Comparison of ENCODE assay signal across 8 cellular contexts in genomic region chr4:76951333-76952033, GRCh38. TPM values are rescaled to one million over a fixed set of nuclear protein-coding genes. Genes with fewer than 3 reads are reported as not detected.
DNase-seq lines count a peak whose midpoint lies in the region; ATAC-seq, FAIRE-seq and TF ChIP-seq lines count a peak whose summit lies in the region.

No MANE protein-coding gene starts in this region.

- TF ChIP-seq POLR2A in heart left ventricle (IDR thresholded peaks at IDR 0.05) (no peak), body of pancreas (IDR thresholded peaks at IDR 0.05) (no peak)

- H3K27ac Mint-ChIP-seq in memory B cell: peak overlapping the region; percentile 24

- ATAC-seq in heart left ventricle: no peak
- no peak for ATAC-seq in left ventricle myocardium superior
- ATAC-seq in body of pancreas: no peak
- ATAC-seq in memory B cell (ENCODE audit: low read depth): no peak

- H3K4me3 ChIP-seq in heart left ventricle: peak overlapping the region in 11 of 12 donors; percentile 67 to 98 (median 83)
- peak overlapping the region in 1 of 2 donors; percentile 69 for H3K4me3 ChIP-seq in body of pancreas
- H3K4me3 ChIP-seq in urinary bladder (ENCODE audit: low read depth, low read length): peak overlapping the region; percentile 87

- H3K27ac ChIP-seq in heart left ventricle (peak overlapping the region in 10 of 12 donors; percentile 86 to 97 (median 93)), body of pancreas (peak overlapping the region in 3 of 4 donors; percentile 80 to 84 (median 83)), urinary bladder (ENCODE audit: low read depth) (no peak overlapping the region)

- no peak for FAIRE-seq in HTR-8/SVneo (lab: Jason Lieb, UNC)

- intact Hi-C loops in heart left ventricle (cut with DNase I) (loop anchor here in 7 of 10 donors (5.0 to 10.0 kb wide), 7 partner anchors 36 to 139 kb away; no protein-coding TSS in a partner anchor), left ventricle myocardium superior (cut with micrococcal nuclease) (no loop called here), body of pancreas (cut with DNase I) (no loop called here)

- no peak for TF ChIP-seq CTCF in heart left ventricle (IDR thresholded peaks at IDR 0.05)
- no peak for TF ChIP-seq CTCF in body of pancreas (IDR thresholded peaks at IDR 0.05)

- H3K36me3 ChIP-seq in heart left ventricle (no peaks in the 10 kb centered on the region), body of pancreas (replicated peaks in 1 of 2; ENCODE audit: insufficient read depth in 1 of 2, low read depth in 2 of 2) (no peaks in the 10 kb centered on the region), urinary bladder (ENCODE audit: insufficient read depth) (no peaks in the 10 kb centered on the region)

- H3K9me3 Mint-ChIP-seq in memory B cell: no peaks in the 10 kb centered on the region

- 61 to 72% (median 66%) methylated on average over 9 of the region's 9 CpGs for WGBS in heart left ventricle, 4 donors
- WGBS in body of pancreas, 2 donors: 45 to 49% methylated on average over 9 of the region's 9 CpGs
- WGBS in urinary bladder: 47% methylated on average over 9 of the region's 9 CpGs

- H3K27me3 Mint-ChIP-seq in memory B cell: no peaks in the 10 kb centered on the region

- H3K4me1 ChIP-seq in heart left ventricle: peaks cover 0 to 64% (median 27%) of the 10 kb centered on the region in 12 donors
- peaks cover 27% of the 10 kb centered on the region for H3K4me1 ChIP-seq in body of pancreas
- no peaks in the 10 kb centered on the region for H3K4me1 ChIP-seq in urinary bladder (ENCODE audit: insufficient read depth)

- H3K27me3 ChIP-seq in heart left ventricle (no peaks in the 10 kb centered on the region), body of pancreas (no peaks in the 10 kb centered on the region)

- H3K36me3 Mint-ChIP-seq in memory B cell: no peaks in the 10 kb centered on the region

- DNase-seq in heart left ventricle: no peak
- DNase-seq in left ventricle myocardium superior: no peak
- DNase-seq in body of pancreas: no peak
- DNase-seq in memory B cell (ENCODE audit: low spot score in 2 of 2): no peak
- DNase-seq in NCI-H2029 treated with DMSO at 0.1 percent for 48 hours (lab: John Stamatoyannopoulos, UW): no peak
- DNase-seq in HTR-8/SVneo (ENCODE audit: insufficient read length, low spot score): no peak
- no peak for DNase-seq in foreskin melanocyte

- peak overlapping the region; percentile 91 for H3K4me3 Mint-ChIP-seq in memory B cell

- H3K9me3 ChIP-seq in heart left ventricle: no peaks in the 10 kb centered on the region
- no peaks in the 10 kb centered on the region for H3K9me3 ChIP-seq in body of pancreas

- peaks cover 18% of the 10 kb centered on the region for H3K4me1 Mint-ChIP-seq in memory B cell

RNA-seq across cellular contexts. Expression of gene SEPTIN11, which starts 1.9 kb away (rescaled TPM):
- total RNA-seq in heart left ventricle (10 to 100 TPM; 25.1 to 58.9 (median 36.2) TPM), left ventricle myocardium superior (24.7 TPM), body of pancreas (10 to 100 TPM; 41.9 to 48.3 TPM), urinary bladder (199 TPM)
- polyA plus RNA-seq in heart left ventricle (10 to 100 TPM in 1 of 2 donors, 1 to 10 TPM in 1; 9.9 to 13.4 TPM), urinary bladder (38.7 TPM)

RNA-seq across cellular contexts. Expression of gene SOWAHB, which starts 53.5 kb away (rescaled TPM):
- total RNA-seq in heart left ventricle (under 1 TPM in 2 of 9 donors, not detected in 7; 0.07 to 0.21 TPM), left ventricle myocardium superior (not detected), body of pancreas (1 to 10 TPM; 4.2 to 5.6 TPM), urinary bladder (3.9 TPM)
- polyA plus RNA-seq in heart left ventricle (not detected), urinary bladder (1.0 TPM)

Comparison
In these comparisons a context has a peak if more than half of its experiments do, and no peak if none do; other contexts are left out.
1. intact Hi-C loops: an anchor here in heart left ventricle (5.0 to 10.0 kb wide); none called in left ventricle myocardium superior and body of pancreas.